1 cellular context compared by ENCODE assay signal in the genomic region with DNA sequence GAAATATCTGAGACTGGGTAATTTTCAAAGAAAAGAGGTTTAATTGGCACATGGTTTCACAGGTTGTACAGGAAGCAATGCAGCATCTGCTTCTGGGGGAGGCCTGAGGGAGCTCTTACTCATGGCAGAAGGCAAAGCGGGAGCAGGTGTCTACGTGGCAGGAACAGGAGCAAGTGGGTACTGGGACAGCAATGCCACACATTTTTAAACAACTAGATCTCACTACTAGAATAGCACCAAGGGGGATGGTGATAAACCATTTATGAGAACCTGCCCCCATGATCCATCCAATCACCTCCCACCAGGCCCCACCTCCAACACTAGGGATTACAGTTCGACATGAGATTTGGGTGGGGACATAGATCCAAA.
TF ChIP-seq lines count a peak whose summit lies in the region.

No MANE protein-coding gene starts in this region.

TF ChIP-seq in IMR-90, 13 proteins besides CTCF, POLR2A, EP300 and RAD21 (continued from another document):
- TF ChIP-seq, protein P1, sequence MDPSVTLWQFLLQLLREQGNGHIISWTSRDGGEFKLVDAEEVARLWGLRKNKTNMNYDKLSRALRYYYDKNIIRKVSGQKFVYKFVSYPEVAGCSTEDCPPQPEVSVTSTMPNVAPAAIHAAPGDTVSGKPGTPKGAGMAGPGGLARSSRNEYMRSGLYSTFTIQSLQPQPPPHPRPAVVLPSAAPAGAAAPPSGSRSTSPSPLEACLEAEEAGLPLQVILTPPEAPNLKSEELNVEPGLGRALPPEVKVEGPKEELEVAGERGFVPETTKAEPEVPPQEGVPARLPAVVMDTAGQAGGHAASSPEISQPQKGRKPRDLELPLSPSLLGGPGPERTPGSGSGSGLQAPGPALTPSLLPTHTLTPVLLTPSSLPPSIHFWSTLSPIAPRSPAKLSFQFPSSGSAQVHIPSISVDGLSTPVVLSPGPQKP (IDR thresholded peaks at IDR 0.05; ENCODE audit: borderline replicate concordance, low read depth, low read length): no peak
- TF ChIP-seq, protein P2, sequence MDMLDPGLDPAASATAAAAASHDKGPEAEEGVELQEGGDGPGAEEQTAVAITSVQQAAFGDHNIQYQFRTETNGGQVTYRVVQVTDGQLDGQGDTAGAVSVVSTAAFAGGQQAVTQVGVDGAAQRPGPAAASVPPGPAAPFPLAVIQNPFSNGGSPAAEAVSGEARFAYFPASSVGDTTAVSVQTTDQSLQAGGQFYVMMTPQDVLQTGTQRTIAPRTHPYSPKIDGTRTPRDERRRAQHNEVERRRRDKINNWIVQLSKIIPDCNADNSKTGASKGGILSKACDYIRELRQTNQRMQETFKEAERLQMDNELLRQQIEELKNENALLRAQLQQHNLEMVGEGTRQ (IDR thresholded peaks at IDR 0.05; ENCODE audit: low read depth, low read length): no peak
- TF ChIP-seq FOS (IDR thresholded peaks at IDR 0.05; ENCODE audit: low read depth, low read length) (no peak), CHD1 (IDR thresholded peaks at IDR 0.05; ENCODE audit: low read depth, low read length) (no peak), NFE2L2 (IDR thresholded peaks at IDR 0.05; ENCODE audit: low read depth, low read length) (no peak), CEBPB (IDR thresholded peaks at IDR 0.05; ENCODE audit: low read depth, low read length) (no peak), RCOR1 (IDR thresholded peaks at IDR 0.05; ENCODE audit: insufficient replicate concordance, low read length) (no peak), RFX5 (IDR thresholded peaks at IDR 0.05; ENCODE audit: low read depth, low read length) (no peak), BHLHE40 (IDR thresholded peaks at IDR 0.05; ENCODE audit: low read depth, low read length) (no peak)
